ENCODE assay signal across 8 cellular contexts in the genomic region with DNA sequence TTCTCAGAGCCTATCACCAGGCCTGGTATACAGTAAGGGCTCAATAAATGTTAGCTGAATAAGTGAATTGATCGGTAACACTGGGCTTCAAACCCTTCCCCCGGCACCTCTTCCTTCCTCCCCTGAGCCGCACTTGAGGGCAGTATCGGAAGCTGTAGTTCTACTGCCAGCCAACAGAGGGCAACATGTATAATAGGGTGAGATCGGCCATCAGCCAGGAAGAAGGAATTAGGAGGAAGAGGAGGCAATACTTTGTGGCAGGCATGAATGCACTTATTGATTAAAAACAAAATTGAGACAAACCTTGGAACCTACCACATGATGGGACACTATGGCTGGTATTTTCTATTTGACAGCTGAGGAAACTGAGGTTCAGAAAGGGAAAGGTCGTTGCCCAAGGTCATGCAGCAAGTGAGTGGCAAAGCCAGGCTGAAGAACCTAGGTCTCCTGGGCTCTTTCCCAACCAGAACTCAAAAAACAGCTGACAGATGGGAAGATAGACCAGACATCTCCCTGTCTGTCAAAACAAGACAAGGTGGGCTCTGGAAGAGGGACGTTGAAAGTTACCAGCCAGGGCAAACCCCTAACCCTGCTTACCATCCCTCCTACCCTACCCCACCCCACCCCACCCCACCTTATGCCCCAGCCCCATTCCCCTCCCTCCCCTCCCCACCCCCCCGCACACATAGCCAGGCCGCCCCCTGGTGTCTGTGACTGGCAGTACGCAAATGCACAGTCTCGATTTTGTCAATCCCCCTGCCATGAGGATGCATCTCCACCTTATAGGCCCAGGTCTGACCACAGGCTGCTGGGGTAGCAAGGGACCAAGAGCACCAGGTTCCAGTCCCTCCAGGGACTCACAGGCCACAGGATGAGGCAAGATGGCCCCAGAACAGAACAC.
DNase-seq lines count a peak whose midpoint lies in the region; ATAC-seq, FAIRE-seq and TF ChIP-seq lines count a peak whose summit lies in the region.

No MANE protein-coding gene starts in this region.

- H3K4me1 Mint-ChIP-seq in activated T-cell treated with anti-CD3 and anti-CD28 coated beads, Interleukin-2, amount 50 U/mL, for 4 hours (ENCODE audit: low read depth): peaks cover 34% of the 10 kb centered on the region

- H3K4me3 ChIP-seq in PC-3 (ENCODE audit: low read length) (no peak overlapping the region), fibroblast of the aortic adventitia (ENCODE audit: low read depth, low read length) (no peak overlapping the region), tibial artery (no peak overlapping the region)

- H3K9me3 Mint-ChIP-seq in activated T-cell treated with anti-CD3 and anti-CD28 coated beads, Interleukin-2, amount 50 U/mL, for 4 hours: no peaks in the 10 kb centered on the region

- POLR2A ChIA-PET in PC-3 (lab: Charles Lee; ENCODE audit: unreplicated experiment): no interaction called here

- no peak overlapping the region for H2AFZ ChIP-seq in PC-3 (ENCODE audit: low read length)

- no peaks in the 10 kb centered on the region for H3K27me3 Mint-ChIP-seq in activated T-cell treated with anti-CD3 and anti-CD28 coated beads, Interleukin-2, amount 50 U/mL, for 4 hours (ENCODE audit: low read depth)

- intact Hi-C loops in PC-3 (cut with micrococcal nuclease): loop anchor here (1.0 to 10.0 kb wide), 3 partner anchors 53 to 105 kb away; no protein-coding TSS in a partner anchor
- intact Hi-C loops in tibial artery (cut with DNase I; ENCODE audit: low total_unique reads): loop anchor here (5.0 to 10.0 kb wide), 2 partner anchors 105 to 183 kb away; a partner anchor contains a TSS

- peak; percentile 73 for DNase-seq in GM12892 (ENCODE audit: insufficient read length)
- DNase-seq in PC-3: peak; percentile 68
- DNase-seq in activated T-cell treated with anti-CD3 and anti-CD28 coated beads, Interleukin-2, amount 50 U/mL, for 4 hours: peak; percentile 68
- peak; percentile 15 for DNase-seq in fibroblast of the aortic adventitia (ENCODE audit: low read depth)
- peak; percentile 39 to 55 for DNase-seq in stimulated activated CD4-positive, alpha-beta T cell treated with anti-CD3 and anti-CD28 coated beads, Interleukin-15, amount 100 ng/mL, for 1 hour (ENCODE audit: low read depth in 1 of 2, low spot score in 1 of 2)
- no peak for DNase-seq in NCI-H524 treated with DMSO at 0.1 percent for 48 hours (lab: John Stamatoyannopoulos, UW)
- no peak for DNase-seq in tibial artery

- peak; percentile 94 for FAIRE-seq in GM12892 (lab: Jason Lieb, UNC)

- H3K4me2 ChIP-seq in PC-3 (ENCODE audit: low read length): no peak overlapping the region

- H3K36me3 ChIP-seq in PC-3 (ENCODE audit: low read depth, low read length) (no peaks in the 10 kb centered on the region), tibial artery (no peaks in the 10 kb centered on the region)

- H3K36me3 Mint-ChIP-seq in activated T-cell treated with anti-CD3 and anti-CD28 coated beads, Interleukin-2, amount 50 U/mL, for 4 hours (ENCODE audit: insufficient read depth): no peaks in the 10 kb centered on the region

- H3K9me3 ChIP-seq in PC-3 (ENCODE audit: low read length): no peaks in the 10 kb centered on the region
- no peaks in the 10 kb centered on the region for H3K9me3 ChIP-seq in tibial artery

- 0 out of 2 replicates have a peak, but pooled peaks cover 14% of the 10 kb centered on the region for H3K27me3 ChIP-seq in PC-3 (ENCODE audit: low read length)
- H3K27me3 ChIP-seq in tibial artery: peaks cover 0 to 42% of the 10 kb centered on the region in 2 donors

- ATAC-seq in PC-3: peak; percentile 48
- peak; percentile 49 to 67 for ATAC-seq in activated T-cell treated with anti-CD3 and anti-CD28 coated beads, Interleukin-2, amount 50 U/mL, for 4 hours

- H3K4me1 ChIP-seq in PC-3 (ENCODE audit: insufficient read depth, low read length): peaks cover 8% of the 10 kb centered on the region
- H3K4me1 ChIP-seq in tibial artery: no peaks in the 10 kb centered on the region

- no peaks in the 10 kb centered on the region for H3K9me2 ChIP-seq in PC-3 (replicated peaks; ENCODE audit: low read length)

- H4K20me1 ChIP-seq in PC-3 (ENCODE audit: low read length): no peaks in the 10 kb centered on the region

- no peak overlapping the region for H3K27ac ChIP-seq in 22Rv1
- no peak overlapping the region for H3K27ac ChIP-seq in PC-3 (ENCODE audit: low read length)
- H3K27ac ChIP-seq in tibial artery: no peak overlapping the region

- H3K79me2 ChIP-seq in PC-3 (ENCODE audit: low read length): no peaks in the 10 kb centered on the region

- CTCF ChIA-PET in PC-3 (lab: Charles Lee): interaction anchor here (0.5 kb wide), 1 partner anchor 307 kb away, joined by 3 read pairs; no protein-coding TSS in a partner anchor

- TF ChIP-seq CTCF in 22Rv1 (IDR thresholded peaks at IDR 0.05) (peak; percentile 83), PC-3 (conservative IDR thresholded peaks at IDR 0.05; ENCODE audit: low read depth, low read length) (peak; percentile 82), fibroblast of the aortic adventitia (IDR thresholded peaks at IDR 0.05; ENCODE audit: insufficient read depth, low read length) (peak; percentile 65), tibial artery (IDR thresholded peaks at IDR 0.05) (peak in 1 of 2 experiments; percentile 19)

- no peak overlapping the region for H3K9ac ChIP-seq in PC-3 (ENCODE audit: low read length)

- BruUV-seq in PC-3 (replicated peaks; lab: Mats Ljungman, UMichigan): no TSS peak

- TF ChIP-seq POLR2A in GM12892 (IDR thresholded peaks at IDR 0.05; ENCODE audit: low read depth, low read length): no peak

- no peak overlapping the region for H3K4me3 Mint-ChIP-seq in activated T-cell treated with anti-CD3 and anti-CD28 coated beads, Interleukin-2, amount 50 U/mL, for 4 hours

- no peaks in the 10 kb centered on the region for H3F3A ChIP-seq in PC-3 (ENCODE audit: low read length, unreplicated experiment)

Comparison
In these comparisons a context has a peak if more than half of its experiments do, and no peak if none do; other contexts are left out.
1. DNase-seq: peak in GM12892 (single experiment), PC-3 (single experiment), activated T-cell treated with anti-CD3 and anti-CD28 coated beads, Interleukin-2, amount 50 U/mL, for 4 hours (single experiment), fibroblast of the aortic adventitia (single experiment) and stimulated activated CD4-positive, alpha-beta T cell treated with anti-CD3 and anti-CD28 coated beads, Interleukin-15, amount 100 ng/mL, for 1 hour (2 of 2); none in NCI-H524 treated with DMSO at 0.1 percent for 48 hours (single experiment) and tibial artery (0 of 2).